9 cellular contexts compared by ENCODE assay signal in the genomic region with DNA sequence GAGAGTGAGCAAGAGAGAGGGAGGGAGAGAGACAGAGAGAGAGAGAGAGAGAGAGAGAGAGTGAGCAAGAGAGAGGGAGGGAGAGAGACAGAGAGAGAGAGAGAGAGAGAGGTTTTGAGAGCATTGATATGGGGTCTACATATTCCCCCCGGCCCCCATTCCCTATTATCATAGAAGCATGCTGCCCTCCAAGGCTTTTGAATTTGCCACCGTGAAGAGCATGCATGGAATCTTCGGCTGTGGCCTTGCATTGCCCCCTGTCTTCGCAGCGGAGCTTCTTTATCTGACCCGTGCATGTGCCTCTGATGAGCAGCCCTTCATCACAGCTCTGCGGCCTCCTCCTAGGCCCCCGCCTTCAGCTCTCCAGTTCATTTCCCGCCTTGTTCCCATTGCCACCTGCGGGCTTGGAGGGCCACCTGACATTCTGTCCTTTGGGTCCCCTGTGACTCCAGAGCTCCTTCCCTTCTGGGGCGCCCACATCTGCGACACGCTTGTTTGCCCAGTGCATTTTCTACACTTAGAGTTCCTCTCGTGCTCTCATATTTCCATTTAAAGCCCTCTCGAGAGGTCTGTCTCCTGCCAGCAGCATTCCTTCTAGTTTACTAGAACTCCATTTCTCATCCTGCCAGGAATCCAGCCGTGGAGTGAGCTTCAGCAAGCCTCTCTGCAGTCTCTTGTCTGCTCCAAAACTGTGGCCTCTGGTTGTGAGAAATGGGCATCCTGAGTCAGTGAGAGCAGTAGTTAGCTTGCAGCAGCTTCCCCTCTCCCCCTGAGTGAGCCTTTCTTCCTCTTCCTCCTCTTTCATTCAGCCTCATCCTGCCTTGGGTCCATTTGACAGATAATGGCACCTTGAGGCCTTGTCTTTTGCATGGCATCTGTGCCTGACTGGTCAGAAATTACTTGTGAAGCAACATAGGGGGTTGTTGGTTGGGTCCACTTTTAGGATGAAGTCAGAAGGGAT. TPM values are rescaled to one million over a fixed set of nuclear protein-coding genes. Genes with fewer than 3 reads are reported as not detected.
DNase-seq lines count a peak whose midpoint lies in the region; ATAC-seq and TF ChIP-seq lines count a peak whose summit lies in the region.
"Had no signal": no experiment of that assay in that cellular context is flagged by ENCODE, and none has a peak within 500 bp of the region (broad histone marks: within the 10 kb centered on the region; RNA-seq: fewer than 3 reads in every experiment).

No MANE protein-coding gene starts in this region.

- no peak for TF ChIP-seq POLR2A in stomach (IDR thresholded peaks at IDR 0.05)

- H3K36me3 ChIP-seq in stomach = peaks cover 0 to 27% (median 11%) of the 10 kb centered on the region in 4 donors

- H3K27me3 ChIP-seq in right cardiac atrium (ENCODE audit: control insufficient read depth, insufficient read depth) (no peaks in the 10 kb centered on the region), stomach (no peaks in the 10 kb centered on the region)

- in situ Hi-C loops in G401 (cut with HindIII; ENCODE audit: low sequenced_read_pairs) = no loop called here

- peak overlapping the region; percentile 49 for H3K4me3 Mint-ChIP-seq in T-helper 17 cell

- WGBS in right cardiac atrium = 36% methylated on average over 16 of the region's 16 CpGs
- 53 to 84% (median 67%) methylated on average over 16 of the region's 16 CpGs for WGBS in stomach, 5 donors

- H3K27me3 Mint-ChIP-seq in T-helper 17 cell = no peaks in the 10 kb centered on the region

- ATAC-seq in T-helper 17 cell (no peak), right cardiac atrium (peak; percentile 57 to 84)

- no peak for TF ChIP-seq EP300 in stomach (IDR thresholded peaks at IDR 0.05)

- H3K9me3 ChIP-seq in T-helper 17 cell (ENCODE audit: control insufficient read depth, low read length, poor library complexity, severe bottlenecking) = no peaks in the 10 kb centered on the region
- no peaks in the 10 kb centered on the region for H3K9me3 ChIP-seq in right cardiac atrium (ENCODE audit: control insufficient read depth, low read length)
- no peaks in the 10 kb centered on the region for H3K9me3 ChIP-seq in stomach

- TF ChIP-seq CTCF in stomach (IDR thresholded peaks at IDR 0.05) = no peak

- intact Hi-C loops in right cardiac atrium (cut with DNase I) (no loop called here), stomach (cut with DNase I; ENCODE audit: low total_unique reads) (no loop called here)

- H3K27ac Mint-ChIP-seq in T-helper 17 cell = peak overlapping the region; percentile 56
- H3K27ac Mint-ChIP-seq: activated T-helper 2 cell treated with anti-CD3 and anti-CD28 coated beads, Interferon-gamma antibody, Interleukin-2, Interleukin-4, amounts not matched to agents 10 μg/mL and 5 μg/mL and 100 μg/mL, durations not matched to agents 14 hours and 24 hours and 36 hours had no signal

- DNase-seq in GOT3 (lab: John Stamatoyannopoulos, UW) (peak; percentile 25), T-helper 17 cell (no peak), right cardiac atrium (peak in 2 of 3 donors; percentile 63 to 68), stomach (no peak), G401 (ENCODE audit: low spot score) (no peak), SW480 (ENCODE audit: low spot score) (no peak), NCI-H1048 (lab: John Stamatoyannopoulos, UW) (no peak)
- DNase-seq in activated T-cell treated with anti-CD3 and anti-CD28 coated beads, Interleukin-2, amount 50 U/mL, for 48 hours = no peak

- H3K27ac ChIP-seq in right cardiac atrium (ENCODE audit: low read length) (peak overlapping the region; percentile 96), stomach (peak overlapping the region; percentile 26 to 85 (median 72))

- H3K36me3 Mint-ChIP-seq in T-helper 17 cell (ENCODE audit: low read depth) = peaks cover 15% of the 10 kb centered on the region

- H3K4me1 ChIP-seq in right cardiac atrium (ENCODE audit: control insufficient read depth, insufficient read depth, low read length) (peaks cover 26% of the 10 kb centered on the region), stomach (peaks cover 37 to 99% (median 69%) of the 10 kb centered on the region in 4 donors)

- no peak overlapping the region for H3K4me3 ChIP-seq in right cardiac atrium (ENCODE audit: low read length)
- no peak overlapping the region for H3K4me3 ChIP-seq in stomach

- H3K4me1 Mint-ChIP-seq in T-helper 17 cell = peaks cover 49% of the 10 kb centered on the region

RNA-seq across cellular contexts. Expression of a gene that starts 25.3 kb away (rescaled TPM):
- 10 to 100 TPM; 81.0 to 94.2 TPM for total RNA-seq in T-helper 17 cell
- total RNA-seq in right cardiac atrium = 100 to 1,000 TPM; 141 to 205 (median 171) TPM
- polyA plus RNA-seq in right cardiac atrium = 14.5 TPM
- total RNA-seq in stomach = 100 to 1,000 TPM; 185 to 885 (median 487) TPM
- polyA plus RNA-seq in stomach = 10 to 100 TPM in 1 of 3 donors, 1 to 10 TPM in 2; 8.0 to 14.6 (median 8.9) TPM
- total RNA-seq in G401 (2014; rRNA removed; shearing (Covaris generic)) = 6.4 and 12.6 TPM in 2 replicates

Comparison
In these comparisons a context has a peak if more than half of its experiments do, and no peak if none do; other contexts are left out.
1. DNase-seq: peak in GOT3 (single experiment) and right cardiac atrium (2 of 3); none in T-helper 17 cell (0 of 3), stomach (single experiment), G401 (single experiment), activated T-cell treated with anti-CD3 and anti-CD28 coated beads, Interleukin-2, amount 50 U/mL, for 48 hours (0 of 2), SW480 (single experiment) and NCI-H1048 (single experiment).